22 cellular contexts compared by ENCODE assay signal in genomic region chr15:96417760-96418130, GRCh38.
"Had no signal": no experiment of that assay in that cellular context is flagged by ENCODE, and none has a peak within 500 bp of the region (broad histone marks: within the 10 kb centered on the region; RNA-seq: fewer than 3 reads in every experiment).

No MANE protein-coding gene starts in this region.

- H3K27ac ChIP-seq: esophagus muscularis mucosa, left lung, pancreas, suprapubic skin, transverse colon, vagina had no signal

- H3K9me3 Mint-ChIP-seq: activated CD4-positive, alpha-beta memory T cell treated with anti-CD3 and anti-CD28 coated beads for 36 hours; activated naive CD4-positive, alpha-beta T cell treated with anti-CD3 and anti-CD28 coated beads for 36 hours; activated T-cell treated with anti-CD3 and anti-CD28 coated beads, Interleukin-2, amount 50 U/mL, for 72 hours; stimulated activated naive CD8-positive, alpha-beta T cell treated with anti-CD3 and anti-CD28 coated beads, Interleukin-15, amount 100 ng/mL, for 72 hours had no signal

- H3K4me1 Mint-ChIP-seq: T-helper 17 cell had no signal

- H3K27ac Mint-ChIP-seq: activated CD4-positive, alpha-beta memory T cell treated with anti-CD3 and anti-CD28 coated beads for 36 hours; activated naive CD4-positive, alpha-beta T cell treated with anti-CD3 and anti-CD28 coated beads for 36 hours; stimulated activated naive CD8-positive, alpha-beta T cell treated with anti-CD3 and anti-CD28 coated beads, Interleukin-15, amount 100 ng/mL, for 72 hours; T-helper 17 cell had no signal

- H3K36me3 ChIP-seq: esophagus muscularis mucosa, left lung, pancreas, suprapubic skin, transverse colon, vagina had no signal

- DNase-seq: activated CD4-positive, alpha-beta memory T cell treated with anti-CD3 and anti-CD28 coated beads for 36 hours; activated CD4-positive, alpha-beta T cell treated with anti-CD3 and anti-CD28 coated beads for 48 hours; activated CD4-positive, CD25-positive, alpha-beta regulatory T cell; activated effector memory CD4-positive, alpha-beta T cell treated with Interleukin-2 at 50 U/mL for 16 hours; activated naive CD4-positive, alpha-beta T cell treated with anti-CD3 and anti-CD28 coated beads for 36 hours; activated T-cell treated with anti-CD3 and anti-CD28 coated beads, Interleukin-2, amount 50 U/mL, for 72 hours; caudate nucleus; effector CD8-positive, alpha-beta T cell; glutamatergic neuron; hippocampal formation; naive thymus-derived CD4-positive, alpha-beta T cell; stimulated activated CD4-positive, alpha-beta T cell treated with anti-CD3 and anti-CD28 coated beads, Interleukin-12 subunit alpha, Interleukin-12 subunit beta, amount 100 ng/mL, for 4 hours; stimulated activated naive CD8-positive, alpha-beta T cell treated with anti-CD3 and anti-CD28 coated beads, Interleukin-15, amount 100 ng/mL, for 72 hours; T-helper 17 cell; transverse colon had no signal

- FAIRE-seq: frontal cortex, pancreas had no signal

- H3K4me3 Mint-ChIP-seq: activated CD4-positive, alpha-beta memory T cell treated with anti-CD3 and anti-CD28 coated beads for 36 hours; activated naive CD4-positive, alpha-beta T cell treated with anti-CD3 and anti-CD28 coated beads for 36 hours; stimulated activated naive CD8-positive, alpha-beta T cell treated with anti-CD3 and anti-CD28 coated beads, Interleukin-15, amount 100 ng/mL, for 72 hours; T-helper 17 cell had no signal

- H3K36me3 Mint-ChIP-seq: activated CD4-positive, alpha-beta memory T cell treated with anti-CD3 and anti-CD28 coated beads for 36 hours had no signal

- H3K9me3 ChIP-seq: esophagus muscularis mucosa, left lung, pancreas, suprapubic skin, transverse colon, vagina had no signal

- H3K4me3 ChIP-seq: left lung, lung had no signal
